In the genomic region with DNA sequence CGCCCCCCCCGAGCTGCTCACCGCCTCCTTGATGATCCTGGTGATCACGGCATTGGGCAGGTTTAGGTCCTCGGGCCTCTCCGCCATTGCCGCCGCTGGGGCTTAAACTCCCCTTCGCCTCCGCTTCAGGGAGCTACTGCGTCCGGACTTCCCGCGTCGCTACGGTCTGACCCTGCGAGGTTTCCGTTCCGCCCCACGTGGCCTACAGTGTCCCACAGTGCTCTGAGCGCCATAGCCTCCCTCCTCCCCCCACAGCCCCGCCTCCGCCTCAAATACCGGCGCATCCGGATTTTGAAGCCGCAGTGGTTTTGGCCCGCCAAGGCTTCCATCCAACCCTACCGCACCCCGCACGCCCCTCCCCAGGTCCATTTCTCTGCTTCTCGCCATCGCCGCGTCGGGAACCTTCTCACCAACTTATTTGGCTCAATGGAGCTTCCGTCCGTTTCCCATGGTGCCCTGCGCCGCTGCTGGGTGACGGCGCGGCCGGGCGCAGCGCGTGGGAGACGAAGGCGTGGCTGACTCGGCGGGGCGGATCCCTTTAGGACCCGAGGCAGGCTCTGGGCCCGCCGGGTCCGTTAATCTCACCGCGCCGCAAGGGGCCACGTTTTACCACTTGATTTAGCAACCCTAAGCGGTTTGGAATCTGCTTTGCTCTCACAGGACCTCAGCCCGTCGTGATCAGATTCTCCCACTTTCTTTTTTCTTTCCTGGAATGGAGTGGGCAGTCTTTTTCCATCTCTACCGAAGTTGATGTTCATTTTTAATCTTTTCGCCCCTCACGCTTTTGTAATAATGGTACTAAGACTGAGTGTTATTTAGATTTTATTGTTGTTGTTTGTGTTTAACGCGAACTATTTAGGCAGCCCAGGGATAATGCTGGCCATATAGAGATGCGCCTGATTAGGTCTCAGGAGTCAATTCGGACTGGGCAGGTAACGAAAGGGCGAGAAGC, we compare ENCODE assay signal across 8 cellular contexts. TPM values are rescaled to one million over a fixed set of nuclear protein-coding genes. Genes with fewer than 3 reads are reported as not detected.
DNase-seq lines count a peak whose midpoint lies in the region; ATAC-seq and TF ChIP-seq lines count a peak whose summit lies in the region.

A gene with protein sequence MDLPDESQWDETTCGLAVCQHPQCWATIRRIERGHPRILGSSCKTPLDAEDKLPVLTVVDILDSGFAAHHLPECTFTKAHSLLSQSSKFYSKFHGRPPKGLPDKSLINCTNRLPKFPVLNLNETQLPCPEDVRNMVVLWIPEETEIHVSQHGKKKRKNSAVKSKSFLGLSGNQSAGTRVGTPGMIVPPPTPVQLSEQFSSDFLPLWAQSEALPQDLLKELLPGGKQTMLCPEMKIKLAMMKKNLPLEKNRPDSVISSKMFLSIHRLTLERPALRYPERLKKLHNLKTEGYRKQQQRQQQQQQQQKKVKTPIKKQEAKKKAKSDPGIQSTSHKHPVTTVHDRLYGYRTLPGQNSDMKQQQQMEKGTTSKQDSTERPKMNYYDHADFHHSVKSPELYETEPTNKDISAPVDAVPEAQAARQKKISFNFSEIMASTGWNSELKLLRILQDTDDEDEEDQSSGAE (plus strand): TSS at position 541 of the 952 bp plus-strand sequence. CDS start 2,747 bp downstream, outside the sequence.
A gene with protein sequence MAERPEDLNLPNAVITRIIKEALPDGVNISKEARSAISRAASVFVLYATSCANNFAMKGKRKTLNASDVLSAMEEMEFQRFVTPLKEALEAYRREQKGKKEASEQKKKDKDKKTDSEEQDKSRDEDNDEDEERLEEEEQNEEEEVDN (minus strand): TSS at position 469 of the 952 bp plus-strand sequence. CDS start 382 bp downstream, at position 87.

- TF ChIP-seq CTCF in left lung (IDR thresholded peaks at IDR 0.05), result no peak

- peaks cover 10 to 37% of the 10 kb centered on the region in 2 donors for H3K4me1 ChIP-seq in left lung

- no peaks in the 10 kb centered on the region for H3K27me3 ChIP-seq in left lung

- no peaks in the 10 kb centered on the region for H3K27me3 Mint-ChIP-seq in dendritic cell treated with granulocyte-macrophage colony-stimulating factor and Interleukin-4, amounts not matched to agents 40 ng/mL and 50 ng/mL, for 4 days

- no peaks in the 10 kb centered on the region for H3K9me3 Mint-ChIP-seq in dendritic cell treated with granulocyte-macrophage colony-stimulating factor and Interleukin-4, amounts not matched to agents 40 ng/mL and 50 ng/mL, for 4 days

- peak within 1 kb of the TSS; percentile 84 to 92 for H3K4me3 ChIP-seq in left lung

- peaks cover 32% of the 10 kb centered on the region for H3K4me1 Mint-ChIP-seq in dendritic cell treated with granulocyte-macrophage colony-stimulating factor and Interleukin-4, amounts not matched to agents 40 ng/mL and 50 ng/mL, for 4 days (ENCODE audit: low read depth)

- H3K27ac Mint-ChIP-seq in dendritic cell treated with granulocyte-macrophage colony-stimulating factor and Interleukin-4, amounts not matched to agents 40 ng/mL and 50 ng/mL, for 4 days, result peak within 1 kb of the TSS; percentile 99

- DNase-seq in C1 segment of cervical spinal cord (lab: John Stamatoyannopoulos, UW) (peak; percentile 64 to 99 (median 97)), NCI-H526 treated with DMSO at 0.1 percent for 48 hours (lab: John Stamatoyannopoulos, UW) (peak; percentile 72), left lung (peak; percentile 95 to 98)
- peak; percentile 93 for DNase-seq in activated CD4-positive, alpha-beta T cell treated with anti-CD3 and anti-CD28 coated beads, Interleukin-2, amount 50 U/mL, for 1 hour
- peak; percentile 92 for DNase-seq in stimulated activated CD4-positive, alpha-beta T cell treated with anti-CD3 and anti-CD28 coated beads, Interleukin-2, amount 100 ng/mL, for 4 hours (ENCODE audit: low read depth)

- intact Hi-C loops in dendritic cell treated with granulocyte-macrophage colony-stimulating factor and Interleukin-4, amounts not matched to agents 40 ng/mL and 50 ng/mL, for 4 days (cut with micrococcal nuclease), result loop anchor here (1.0 kb wide), 1 partner anchor 9 kb away; a partner anchor contains a TSS
- intact Hi-C loops in left lung (cut with DNase I), result no loop called here

- no peaks in the 10 kb centered on the region for H3K9me3 ChIP-seq in left lung

- ATAC-seq in GM19351 (IDR thresholded peaks at IDR 0.05; ENCODE audit: unreplicated experiment), result peak; percentile 93
- peak; percentile 87 for ATAC-seq in HG03520 (IDR thresholded peaks at IDR 0.05; ENCODE audit: unreplicated experiment)
- ATAC-seq in left lung, result peak; percentile 98

- peak within 1 kb of the TSS; percentile 100 for H3K4me3 Mint-ChIP-seq in dendritic cell treated with granulocyte-macrophage colony-stimulating factor and Interleukin-4, amounts not matched to agents 40 ng/mL and 50 ng/mL, for 4 days

- H3K36me3 ChIP-seq in left lung, result peaks cover 0 to 21% of the 10 kb centered on the region in 2 donors

- H3K27ac ChIP-seq in left lung, result peak within 1 kb of the TSS; percentile 90 to 92

- H3K36me3 Mint-ChIP-seq in dendritic cell treated with granulocyte-macrophage colony-stimulating factor and Interleukin-4, amounts not matched to agents 40 ng/mL and 50 ng/mL, for 4 days (ENCODE audit: low read depth), result peaks cover 42% of the 10 kb centered on the region

RNA-seq across cellular contexts. Expression of the first gene that starts in this region (rescaled TPM):
- total RNA-seq in left lung, result under 1 TPM; 0.47 to 0.73 TPM

RNA-seq across cellular contexts. Expression of the second gene that starts in this region (rescaled TPM):
- 10 to 100 TPM; 24.1 to 43.3 TPM for total RNA-seq in left lung

Comparison
In these comparisons a context has a peak if more than half of its experiments do, and no peak if none do; other contexts are left out.
1. Peak in every context shown above with its lines: DNase-seq, ATAC-seq, H3K4me3 ChIP-seq and H3K27ac ChIP-seq.